1 cellular context compared by ENCODE assay signal in the genomic region with DNA sequence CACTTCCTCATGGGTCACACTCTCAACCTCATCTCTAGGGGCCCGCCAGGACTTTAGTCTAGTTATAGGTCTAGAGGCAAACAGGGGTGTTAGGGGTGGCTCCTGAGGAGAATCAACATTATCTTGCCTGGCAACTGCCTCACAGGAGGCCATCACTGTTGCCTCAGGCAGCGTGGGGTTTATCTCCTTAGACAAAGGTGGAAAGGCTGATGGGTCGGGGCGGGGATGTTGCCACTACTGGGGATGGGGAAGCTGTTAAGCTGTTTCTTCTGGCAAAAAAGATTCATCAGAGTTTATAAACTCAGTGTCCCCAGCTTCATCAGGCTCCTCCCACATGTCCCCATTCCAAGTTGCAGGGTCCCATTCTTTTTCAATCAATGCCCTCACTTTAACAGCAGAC. TPM values are rescaled to one million over a fixed set of nuclear protein-coding genes. Genes with fewer than 3 reads are reported as not detected.
"Had no signal": no experiment of that assay in that cellular context is flagged by ENCODE, and none has a peak within 500 bp of the region (broad histone marks: within the 10 kb centered on the region; RNA-seq: fewer than 3 reads in every experiment).

No MANE protein-coding gene starts in this region.

RNA-seq across cellular contexts. Expression of gene FBLN1, which starts 58.1 kb away (rescaled TPM):
- polyA plus RNA-seq: immature natural killer cell had no signal
